ENCODE assay signal across 8 cellular contexts in genomic region chr18:69469444-69469919, GRCh38.
DNase-seq lines count a peak whose midpoint lies in the region; TF ChIP-seq lines count a peak whose summit lies in the region.

No MANE protein-coding gene starts in this region.

- peak; percentile 20 to 29 for DNase-seq in activated CD4-positive, alpha-beta T cell treated with anti-CD3 and anti-CD28 coated beads for 24 hours (ENCODE audit: low read depth in 2 of 2)
- DNase-seq in activated CD4-positive, alpha-beta T cell treated with anti-CD3 and anti-CD28 coated beads for 1 hour = no peak
- peak; percentile 12 for DNase-seq in NCI-H1694 (lab: John Stamatoyannopoulos, UW)
- peak; percentile 70 for DNase-seq in activated T-cell treated with anti-CD3 and anti-CD28 coated beads, Interleukin-2, amount 50 U/mL, for 24 hours
- no peak for DNase-seq in retinal pigment epithelial cell (ENCODE audit: low read depth)
- no peak for DNase-seq in NCI-H446 (lab: John Stamatoyannopoulos, UW)
- DNase-seq in SW 1271 (lab: John Stamatoyannopoulos, UW) = no peak
- DNase-seq in NCI-H226 = no peak

- no peak overlapping the region for H3K4me3 Mint-ChIP-seq in activated T-cell treated with anti-CD3 and anti-CD28 coated beads, Interleukin-2, amount 50 U/mL, for 24 hours

- no peaks in the 10 kb centered on the region for H3K9me3 Mint-ChIP-seq in activated T-cell treated with anti-CD3 and anti-CD28 coated beads, Interleukin-2, amount 50 U/mL, for 24 hours

- H3K36me3 Mint-ChIP-seq in activated T-cell treated with anti-CD3 and anti-CD28 coated beads, Interleukin-2, amount 50 U/mL, for 24 hours (ENCODE audit: low read depth) = no peaks in the 10 kb centered on the region

- H3K27ac Mint-ChIP-seq in activated T-cell treated with anti-CD3 and anti-CD28 coated beads, Interleukin-2, amount 50 U/mL, for 24 hours = peak overlapping the region; percentile 77

- H3K27me3 Mint-ChIP-seq in activated T-cell treated with anti-CD3 and anti-CD28 coated beads, Interleukin-2, amount 50 U/mL, for 24 hours = peaks cover 3% of the 10 kb centered on the region

- no peak overlapping the region for H3K4me3 ChIP-seq in retinal pigment epithelial cell (ENCODE audit: low read length)

- TF ChIP-seq CTCF in retinal pigment epithelial cell (conservative IDR thresholded peaks at IDR 0.05; ENCODE audit: low read depth, low read length) = peak; percentile 13

- peaks cover 7% of the 10 kb centered on the region for H3K4me1 Mint-ChIP-seq in activated T-cell treated with anti-CD3 and anti-CD28 coated beads, Interleukin-2, amount 50 U/mL, for 24 hours (ENCODE audit: low read depth)

Comparison
In these comparisons a context has a peak if more than half of its experiments do, and no peak if none do; other contexts are left out.
1. DNase-seq: peak in activated CD4-positive, alpha-beta T cell treated with anti-CD3 and anti-CD28 coated beads for 24 hours (2 of 2), NCI-H1694 (single experiment) and activated T-cell treated with anti-CD3 and anti-CD28 coated beads, Interleukin-2, amount 50 U/mL, for 24 hours (single experiment); none in activated CD4-positive, alpha-beta T cell treated with anti-CD3 and anti-CD28 coated beads for 1 hour (single experiment), retinal pigment epithelial cell (single experiment), NCI-H446 (0 of 2), SW 1271 (0 of 2) and NCI-H226 (single experiment).